ENCODE assay signal across 1 cellular context in genomic region chr2:170024721-170025120, GRCh38.
TF ChIP-seq lines count a peak whose summit lies in the region.

No MANE protein-coding gene starts in this region.

TF ChIP-seq in GM12878, 131 proteins besides CTCF, POLR2A, EP300 and RAD21 (continued from another document and continues in another):
- TF ChIP-seq ZNF687 (IDR thresholded peaks at IDR 0.05) (peak; percentile 66; the same call in 1 of the 2 replicates), IKZF2 (IDR thresholded peaks at IDR 0.05) (peak; percentile 83 to 86), TBL1XR1 (IDR thresholded peaks at IDR 0.05; ENCODE audit: low read depth, low read length) (no peak), ZNF622 (IDR thresholded peaks at IDR 0.05) (no peak), HDAC2 (IDR thresholded peaks at IDR 0.05) (no peak), WRNIP1 (IDR thresholded peaks at IDR 0.05; ENCODE audit: borderline replicate concordance, low read depth, low read length) (no peak), IRF3 (IDR thresholded peaks at IDR 0.05) (no peak), USF2 (IDR thresholded peaks at IDR 0.05; ENCODE audit: borderline replicate concordance, low read depth, low read length) (no peak), MYC (IDR thresholded peaks at IDR 0.05; ENCODE audit: insufficient read depth, insufficient read length, insufficient replicate concordance, low read length, severe bottlenecking) (no peak), ZBTB33 (IDR thresholded peaks at IDR 0.05) (no peak), RELB (IDR thresholded peaks at IDR 0.05; ENCODE audit: low read depth) (peak; percentile 71), E4F1 (IDR thresholded peaks at IDR 0.05; ENCODE audit: borderline replicate concordance, partially characterized antibody) (no peak), ETV6 (conservative IDR thresholded peaks at IDR 0.05 in 1 of 2, IDR thresholded peaks at IDR 0.05 in 1 of 2; ENCODE audit: borderline replicate concordance in 1 of 2, low read depth in 1 of 2) (no peak), NR2F1 (conservative IDR thresholded peaks at IDR 0.05) (peak; percentile 97), BHLHE40 (IDR thresholded peaks at IDR 0.05; ENCODE audit: borderline replicate concordance in 1 of 2, low read depth in 2 of 2, low read length in 1 of 2) (no peak), BCL11A (IDR thresholded peaks at IDR 0.05; ENCODE audit: low read depth, low read length) (peak; percentile 92), RB1 (IDR thresholded peaks at IDR 0.05; ENCODE audit: borderline replicate concordance) (no peak), SMARCA5 (IDR thresholded peaks at IDR 0.05) (no peak), BCL3 (IDR thresholded peaks at IDR 0.05; ENCODE audit: borderline replicate concordance, insufficient read depth, low read depth, low read length, poor library complexity, severe bottlenecking) (no peak), SUZ12 (IDR thresholded peaks at IDR 0.05; ENCODE audit: unreplicated experiment) (no peak), GABPA (IDR thresholded peaks at IDR 0.05; ENCODE audit: low read depth) (no peak), ZNF274 (IDR thresholded peaks at IDR 0.05; ENCODE audit: insufficient read depth, insufficient read length) (no peak), BMI1 (IDR thresholded peaks at IDR 0.05; ENCODE audit: borderline replicate concordance) (no peak), CREB1 (IDR thresholded peaks at IDR 0.05; ENCODE audit: low read depth) (no peak), NBN (IDR thresholded peaks at IDR 0.05) (no peak), ZBTB11 (CRISPR knock-in tag; IDR thresholded peaks at IDR 0.05) (no peak), E2F8 (IDR thresholded peaks at IDR 0.05; ENCODE audit: low read depth, partially characterized antibody) (no peak), NFIC (IDR thresholded peaks at IDR 0.05; ENCODE audit: low read depth, low read length) (no peak), LARP7 (IDR thresholded peaks at IDR 0.05) (no peak), CEBPZ (IDR thresholded peaks at IDR 0.05; ENCODE audit: low read depth, low read length) (no peak), NFXL1 (IDR thresholded peaks at IDR 0.05; ENCODE audit: borderline replicate concordance) (no peak), FOXK2 (IDR thresholded peaks at IDR 0.05) (no peak), KLF5 (IDR thresholded peaks at IDR 0.05; ENCODE audit: partially characterized antibody) (no peak), STAT1 (conservative IDR thresholded peaks at IDR 0.05) (no peak)
